Comparison of ENCODE assay signal across 1 cellular context in the genomic region with DNA sequence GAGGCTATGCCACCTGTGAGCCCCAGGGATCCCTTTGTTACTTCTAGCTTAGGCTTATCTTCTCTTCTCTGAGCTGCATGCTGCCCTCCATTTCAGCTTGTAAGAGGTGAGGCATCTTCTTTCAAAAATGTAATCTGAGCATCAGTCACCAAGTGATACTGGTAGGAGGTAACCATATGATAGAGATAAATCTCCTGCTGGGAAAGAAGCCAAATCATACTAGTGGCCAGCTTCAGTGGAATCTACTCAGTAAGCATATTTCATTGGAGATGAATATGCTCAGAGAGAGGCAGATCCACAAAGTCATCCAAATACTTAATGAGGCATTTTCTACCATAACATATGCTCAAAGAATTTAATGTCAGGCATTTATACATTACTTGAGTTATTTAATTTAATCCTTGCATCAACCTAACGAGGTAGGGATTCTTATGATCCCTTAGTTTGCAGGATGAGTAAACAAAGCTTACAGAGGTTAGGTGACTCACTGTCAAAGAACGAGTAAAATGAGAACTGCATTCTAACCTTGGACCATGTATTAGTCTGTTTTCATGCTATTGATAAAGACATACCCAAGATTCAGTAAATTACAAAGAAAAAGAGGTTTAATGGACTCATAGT.
TF ChIP-seq lines count a peak whose summit lies in the region.

No MANE protein-coding gene starts in this region.

TF ChIP-seq in HCT116, 20 proteins besides CTCF, POLR2A, EP300 and RAD21:
- no peak for TF ChIP-seq SP1 (IDR thresholded peaks at IDR 0.05; ENCODE audit: low read depth)
- no peak for TF ChIP-seq ZNF274 (IDR thresholded peaks at IDR 0.05; ENCODE audit: low read depth, low read length)
- TF ChIP-seq POLR2AphosphoS5 (IDR thresholded peaks at IDR 0.05; ENCODE audit: low read depth, low read length) = no peak
- TF ChIP-seq FOSL1 (IDR thresholded peaks at IDR 0.05; ENCODE audit: low read depth) = no peak
- no peak for TF ChIP-seq TCF7L2 (IDR thresholded peaks at IDR 0.05; ENCODE audit: borderline replicate concordance, extremely low read depth, insufficient read depth, insufficient read length)
